11 cellular contexts compared by ENCODE assay signal in genomic region chr14:60845523-60845922, GRCh38.
DNase-seq lines count a peak whose midpoint lies in the region; ATAC-seq and TF ChIP-seq lines count a peak whose summit lies in the region.
"Had no signal": no experiment of that assay in that cellular context is flagged by ENCODE, and none has a peak within 500 bp of the region (broad histone marks: within the 10 kb centered on the region; RNA-seq: fewer than 3 reads in every experiment).

No MANE protein-coding gene starts in this region.

- no peaks in the 10 kb centered on the region for H4K20me1 ChIP-seq in smooth muscle cell (ENCODE audit: low read depth)

- no peak overlapping the region for H3K18ac ChIP-seq in mesendoderm (ENCODE audit: low read length)

- H3K4me3 ChIP-seq in mesendoderm (ENCODE audit: low read length), result no peak overlapping the region
- H3K4me3 ChIP-seq in smooth muscle cell, result no peak overlapping the region

- no peak overlapping the region for H2AK5ac ChIP-seq in mesendoderm (ENCODE audit: low read length)

- no peaks in the 10 kb centered on the region for H3K4me1 ChIP-seq in mesendoderm (ENCODE audit: control insufficient read depth, low read depth, low read length)
- no peaks in the 10 kb centered on the region for H3K4me1 ChIP-seq in smooth muscle cell (ENCODE audit: low read depth)

- ATAC-seq in GM18868 (IDR thresholded peaks at IDR 0.05; ENCODE audit: unreplicated experiment) (peak; percentile 99), GM21825 (IDR thresholded peaks at IDR 0.05; ENCODE audit: unreplicated experiment) (peak; percentile 98), HG03460 (IDR thresholded peaks at IDR 0.05; ENCODE audit: unreplicated experiment) (peak; percentile 95)

- H4K8ac ChIP-seq in mesendoderm (ENCODE audit: low read depth, low read length), result no peak overlapping the region

- H2AFZ ChIP-seq in smooth muscle cell (ENCODE audit: low read depth), result no peak overlapping the region

- TF ChIP-seq CTCF in smooth muscle cell (IDR thresholded peaks at IDR 0.05; ENCODE audit: borderline replicate concordance, insufficient read depth, poor library complexity, severe bottlenecking), result no peak

- H3K36me3 ChIP-seq in mesendoderm (ENCODE audit: control insufficient read depth, insufficient read depth, low read length) (no peaks in the 10 kb centered on the region), smooth muscle cell (ENCODE audit: low read depth) (no peaks in the 10 kb centered on the region)

- no peaks in the 10 kb centered on the region for H3F3A ChIP-seq in smooth muscle cell (ENCODE audit: low read depth)

- H3K4me2 ChIP-seq in mesendoderm (ENCODE audit: low read length), result no peak overlapping the region
- no peak overlapping the region for H3K4me2 ChIP-seq in smooth muscle cell

- peaks cover 17% of the 10 kb centered on the region for H3K9me3 ChIP-seq in smooth muscle cell (replicated peaks; ENCODE audit: low read depth)

- H4K5ac ChIP-seq in mesendoderm (ENCODE audit: low read length), result no peak overlapping the region

- no peak overlapping the region for H2BK15ac ChIP-seq in mesendoderm (replicated peaks; ENCODE audit: low read depth)

- H3K27ac ChIP-seq in mesendoderm (ENCODE audit: low read depth, low read length), result no peak overlapping the region
- H3K27ac ChIP-seq in smooth muscle cell (ENCODE audit: low read depth), result no peak overlapping the region

- H2BK120ac ChIP-seq in mesendoderm (ENCODE audit: low read depth, low read length), result no peak overlapping the region

- WGBS in mesendoderm (ENCODE audit: extremely low coverage, insufficient coverage, low lambda C conversion rate), result no CpG with 5 or more reads among the region's 1 CpG
- 97% methylated on average over 1 of the region's 1 CpG for WGBS in smooth muscle cell (ENCODE audit: low lambda C conversion rate)

- no peaks in the 10 kb centered on the region for H3K79me1 ChIP-seq in mesendoderm (ENCODE audit: low read length)

- H3K56ac ChIP-seq in mesendoderm (ENCODE audit: low read length), result no peak overlapping the region

- peak; percentile 24 for DNase-seq in germinal center (ENCODE audit: low spot score)
- DNase-seq in mesendoderm, result no peak
- DNase-seq in NCI-H510A (lab: John Stamatoyannopoulos, UW), result no peak
- no peak for DNase-seq in NCI-H1092 (lab: John Stamatoyannopoulos, UW)
- DNase-seq in smooth muscle cell (lab: John Stamatoyannopoulos, UW; ENCODE audit: unreplicated experiment), result no peak
- DNase-seq: activated CD4-positive, alpha-beta memory T cell treated with anti-CD3 and anti-CD28 coated beads, Interleukin-2, amount 10 ng/mL, durations not matched to agents 7 days and 5 days; DMS53; NCI-H82 had no signal

- no peak overlapping the region for H2BK5ac ChIP-seq in mesendoderm (ENCODE audit: low read length)

- H3K4ac ChIP-seq in mesendoderm (ENCODE audit: low read depth, low read length), result no peak overlapping the region

- H3K27me3 ChIP-seq in mesendoderm (ENCODE audit: insufficient read depth, low read length, poor library complexity) (no peaks in the 10 kb centered on the region), smooth muscle cell (ENCODE audit: low read depth) (no peaks in the 10 kb centered on the region)

- H3K9ac ChIP-seq in mesendoderm (ENCODE audit: low read length) (no peak overlapping the region), smooth muscle cell (ENCODE audit: low read depth) (no peak overlapping the region)

- H3K23ac ChIP-seq in mesendoderm (ENCODE audit: low read length), result no peak overlapping the region

- H3K79me2 ChIP-seq in mesendoderm (ENCODE audit: control insufficient read depth, insufficient read depth, low read length), result no peaks in the 10 kb centered on the region
- H3K79me2 ChIP-seq in smooth muscle cell (ENCODE audit: low read depth), result no peaks in the 10 kb centered on the region
